Comparison of ENCODE assay signal across 8 cellular contexts in the genomic region with DNA sequence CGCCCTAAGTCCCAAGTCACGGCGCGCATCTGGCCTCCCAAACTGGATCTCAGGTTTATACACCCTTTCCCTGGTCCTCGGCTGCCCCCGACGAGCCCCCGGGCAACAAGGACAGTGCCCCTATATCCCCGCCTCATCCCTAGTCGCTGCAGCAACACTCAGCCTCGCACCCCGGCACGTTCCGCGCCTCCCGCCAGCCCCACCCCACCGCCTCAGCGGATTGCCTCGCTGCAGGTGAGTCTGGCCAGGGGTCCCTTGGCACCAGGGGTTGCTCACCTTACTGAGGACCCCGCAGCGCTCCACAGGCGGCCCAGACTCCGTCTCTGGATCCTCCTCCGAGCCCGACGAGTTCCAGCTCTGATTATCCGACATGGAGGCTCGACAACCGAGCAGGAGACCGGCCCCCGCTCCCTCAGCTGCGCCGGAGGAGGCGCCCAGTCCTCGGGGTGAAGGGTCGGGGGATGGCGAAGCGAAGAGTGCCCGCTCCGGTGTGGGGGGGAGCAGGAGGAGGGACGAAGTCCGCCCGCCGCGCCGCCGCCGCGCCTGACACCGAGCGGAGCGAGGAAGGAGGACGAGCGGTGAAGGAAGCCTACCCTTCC. TPM values are rescaled to one million over a fixed set of nuclear protein-coding genes. Genes with fewer than 3 reads are reported as not detected.
DNase-seq lines count a peak whose midpoint lies in the region; ATAC-seq and TF ChIP-seq lines count a peak whose summit lies in the region.

No MANE protein-coding gene starts in this region.

- peaks cover 2 to 3% of the 10 kb centered on the region in 2 donors for H3K36me3 Mint-ChIP-seq in CD14-positive monocyte
- peaks cover 11% of the 10 kb centered on the region for H3K36me3 Mint-ChIP-seq in memory B cell

- WGBS in ectodermal cell, 2 experiments = 0 to 1% methylated on average over 54 of the region's 54 CpGs

- H3K4me3 ChIP-seq in HL-60 (replicated peaks; ENCODE audit: insufficient read depth, low read length) = peak overlapping the region; percentile 67
- peak overlapping the region; percentile 84 for H3K4me3 ChIP-seq in ectodermal cell (ENCODE audit: insufficient read depth, low read depth, low read length)

- H3K4me3 Mint-ChIP-seq in CD14-positive monocyte = peak overlapping the region; percentile 98 to 99
- H3K4me3 Mint-ChIP-seq in memory B cell = peak overlapping the region; percentile 95

- H3K9me3 Mint-ChIP-seq in CD14-positive monocyte (peaks cover 0 to 2% (median 0%) of the 10 kb centered on the region in 7 donors), memory B cell (peaks cover 7% of the 10 kb centered on the region)

- TF ChIP-seq CTCF in CD14-positive monocyte (IDR thresholded peaks at IDR 0.05) (no peak), HL-60 (IDR thresholded peaks at IDR 0.05; ENCODE audit: insufficient read depth, low read length) (no peak)

- DNase-seq in CD14-positive monocyte (ENCODE audit: low spot score) = peak; percentile 46
- peak in 1 of 2 experiments; percentile 1 for DNase-seq in HL-60 (ENCODE audit: low read depth in 1 of 2, low spot score in 1 of 2)
- DNase-seq in activated CD4-positive, CD25-positive, alpha-beta regulatory T cell (lab: John Stamatoyannopoulos, UW) = peak; percentile 25 to 51 (median 39)
- peak in 1 of 2 donors; percentile 41 for DNase-seq in memory B cell (ENCODE audit: low spot score in 2 of 2)
- peak; percentile 29 for DNase-seq in stimulated activated CD8-positive, alpha-beta memory T cell treated with anti-CD3 and anti-CD28 coated beads, Interleukin-15, amount 100 ng/mL, for 24 hours (ENCODE audit: low read depth)
- no peak for DNase-seq in GM19240 (ENCODE audit: insufficient read length, low spot score)

- H3K9me3 ChIP-seq in ectodermal cell (ENCODE audit: control insufficient read depth, low read length) = no peaks in the 10 kb centered on the region

- H3K27me3 ChIP-seq in HL-60 (ENCODE audit: insufficient read depth, poor library complexity, severe bottlenecking) (no peaks in the 10 kb centered on the region), ectodermal cell (ENCODE audit: control insufficient read depth, insufficient read depth, low read length, poor library complexity, severe bottlenecking) (no peaks in the 10 kb centered on the region)

- peaks cover 4% of the 10 kb centered on the region for H3K4me1 ChIP-seq in ectodermal cell (ENCODE audit: control insufficient read depth, insufficient read depth, low read length)

- H3K4me1 Mint-ChIP-seq in CD14-positive monocyte = peaks cover 49% of the 10 kb centered on the region
- peaks cover 42% of the 10 kb centered on the region for H3K4me1 Mint-ChIP-seq in memory B cell

- peak overlapping the region; percentile 90 to 98 (median 98) for H3K27ac Mint-ChIP-seq in CD14-positive monocyte
- peak overlapping the region; percentile 96 for H3K27ac Mint-ChIP-seq in memory B cell

- intact Hi-C loops in CD14-positive monocyte (cut with micrococcal nuclease) = loop anchor here in 1 of 2 donors (10.0 kb wide), 1 partner anchor 54 kb away; no protein-coding TSS in a partner anchor

- no peaks in the 10 kb centered on the region for H3K36me3 ChIP-seq in ectodermal cell (ENCODE audit: control insufficient read depth, insufficient read depth, low read length)

- no peaks in the 10 kb centered on the region for H3K27me3 Mint-ChIP-seq in CD14-positive monocyte (ENCODE audit: low read depth in 3 of 3)
- no peaks in the 10 kb centered on the region for H3K27me3 Mint-ChIP-seq in memory B cell

- ATAC-seq in GM21367 (IDR thresholded peaks at IDR 0.05; ENCODE audit: unreplicated experiment) (peak; percentile 14), memory B cell (ENCODE audit: low read depth) (peak; percentile 44)

- peak overlapping the region; percentile 82 for H3K27ac ChIP-seq in HL-60 (replicated peaks)
- peak overlapping the region; percentile 22 for H3K27ac ChIP-seq in ectodermal cell (ENCODE audit: insufficient read depth, low read depth, low read length, poor library complexity, severe bottlenecking)

RNA-seq across cellular contexts. Expression of gene CERT1, which starts 0.5 kb away (rescaled TPM):
- 10 to 100 TPM; 45.9 to 50.5 TPM for polyA plus RNA-seq in CD14-positive monocyte
- polyA plus RNA-seq in ectodermal cell (2013, experiment 1 of 4) = 37.9 TPM
- 40.4 TPM for polyA plus RNA-seq in ectodermal cell (2013, experiment 2 of 4)
- polyA plus RNA-seq in ectodermal cell (2013, experiment 3 of 4) = 33.7 TPM
- 38.4 TPM for polyA plus RNA-seq in ectodermal cell (2013, experiment 4 of 4)

RNA-seq across cellular contexts. Expression of gene POLK, which starts 0.8 kb away (rescaled TPM):
- polyA plus RNA-seq in CD14-positive monocyte = 10 to 100 TPM; 22.3 to 27.2 TPM
- 12.3 TPM for polyA plus RNA-seq in ectodermal cell (2013, experiment 1 of 4)
- 12.9 TPM for polyA plus RNA-seq in ectodermal cell (2013, experiment 2 of 4)
- polyA plus RNA-seq in ectodermal cell (2013, experiment 3 of 4) = 11.5 TPM
- 14.0 TPM for polyA plus RNA-seq in ectodermal cell (2013, experiment 4 of 4)
